In genomic region chr14:92685784-92686355, GRCh38 we compare ENCODE assay signal across 17 cellular contexts.
A peak's percentile ranks its signal among the peaks of the same experiment; 100 is the strongest.
DNase-seq lines count a peak whose midpoint lies in the region; ATAC-seq, FAIRE-seq and TF ChIP-seq lines count a peak whose summit lies in the region.
"Had no signal": no experiment of that assay in that cellular context is flagged by ENCODE, and none has a peak within 500 bp of the region (broad histone marks: within the 10 kb centered on the region; RNA-seq: fewer than 3 reads in every experiment).

No MANE protein-coding gene starts in this region.

- H3K4me3 Mint-ChIP-seq in activated naive CD4-positive, alpha-beta T cell treated with anti-CD3 and anti-CD28 coated beads, Interleukin-2, amount 50 U/mL, for 24 hours: no peak overlapping the region
- no peak overlapping the region for H3K4me3 Mint-ChIP-seq in activated T-helper 1 cell treated with anti-CD3 and anti-CD28 coated beads, Interleukin-12 subunit alpha, Interleukin-12 subunit beta, Interleukin-2, Interleukin-4 antibody, amounts not matched to agents 30 ng/mL and 10 ng/mL and 1 ng/mL, durations not matched to agents 14 hours and 24 hours and 36 hours
- H3K4me3 Mint-ChIP-seq in neural progenitor cell: no peak overlapping the region
- H3K4me3 Mint-ChIP-seq: CD14-positive monocyte had no signal

- DNase-seq in activated naive CD4-positive, alpha-beta T cell treated with anti-CD3 and anti-CD28 coated beads, Interleukin-2, amount 50 U/mL, for 16 hours: no peak
- no peak for DNase-seq in activated T-helper 1 cell treated with anti-CD3 and anti-CD28 coated beads, Interleukin-12 subunit alpha, Interleukin-12 subunit beta, Interleukin-2, Interleukin-4 antibody, amounts not matched to agents 30 ng/mL and 10 ng/mL and 1 ng/mL, durations not matched to agents 14 hours and 24 hours and 36 hours (ENCODE audit: low spot score)
- DNase-seq in upper lobe of right lung (peak; percentile 39), dedifferentiated amniotic fluid mesenchymal stem cell (ENCODE audit: extremely low spot score) (no peak), neural progenitor cell (ENCODE audit: low spot score) (no peak), HTR-8/SVneo (ENCODE audit: insufficient read length, low spot score) (no peak)
- DNase-seq: Calu3, IMR-90, NCI-H1417 treated with DMSO at 0.1 percent for 48 hours, NCI-H2029, NCI-H2171 treated with DMSO at 0.1 percent for 48 hours, NCI-H774 had no signal

- H3K9ac ChIP-seq in muscle layer of colon (ENCODE audit: low read length) (no peak overlapping the region), neural progenitor cell (no peak overlapping the region)

- peak overlapping the region; percentile 73 for H3K27ac ChIP-seq in muscle layer of colon (ENCODE audit: low read depth, low read length)
- H3K27ac ChIP-seq in upper lobe of right lung: no peak overlapping the region
- H3K27ac ChIP-seq in neural progenitor cell: no peak overlapping the region

- no peaks in the 10 kb centered on the region for H3K9me3 Mint-ChIP-seq in activated naive CD4-positive, alpha-beta T cell treated with anti-CD3 and anti-CD28 coated beads, Interleukin-2, amount 50 U/mL, for 24 hours
- H3K9me3 Mint-ChIP-seq in activated T-helper 1 cell treated with anti-CD3 and anti-CD28 coated beads, Interleukin-12 subunit alpha, Interleukin-12 subunit beta, Interleukin-2, Interleukin-4 antibody, amounts not matched to agents 30 ng/mL and 10 ng/mL and 1 ng/mL, durations not matched to agents 14 hours and 24 hours and 36 hours: no peaks in the 10 kb centered on the region
- H3K9me3 Mint-ChIP-seq in neural progenitor cell: no peaks in the 10 kb centered on the region

- ATAC-seq in upper lobe of right lung: no peak

- no peaks in the 10 kb centered on the region for H3F3A ChIP-seq in neural progenitor cell (ENCODE audit: low read depth)

- H3K4me1 Mint-ChIP-seq in activated naive CD4-positive, alpha-beta T cell treated with anti-CD3 and anti-CD28 coated beads, Interleukin-2, amount 50 U/mL, for 24 hours: peaks cover 10% of the 10 kb centered on the region
- peaks cover 7% of the 10 kb centered on the region for H3K4me1 Mint-ChIP-seq in activated T-helper 1 cell treated with anti-CD3 and anti-CD28 coated beads, Interleukin-12 subunit alpha, Interleukin-12 subunit beta, Interleukin-2, Interleukin-4 antibody, amounts not matched to agents 30 ng/mL and 10 ng/mL and 1 ng/mL, durations not matched to agents 14 hours and 24 hours and 36 hours (ENCODE audit: low read depth)
- peaks cover 3% of the 10 kb centered on the region for H3K4me1 Mint-ChIP-seq in neural progenitor cell

- H3K27me3 Mint-ChIP-seq in activated naive CD4-positive, alpha-beta T cell treated with anti-CD3 and anti-CD28 coated beads, Interleukin-2, amount 50 U/mL, for 24 hours: no peaks in the 10 kb centered on the region
- H3K27me3 Mint-ChIP-seq in activated T-helper 1 cell treated with anti-CD3 and anti-CD28 coated beads, Interleukin-12 subunit alpha, Interleukin-12 subunit beta, Interleukin-2, Interleukin-4 antibody, amounts not matched to agents 30 ng/mL and 10 ng/mL and 1 ng/mL, durations not matched to agents 14 hours and 24 hours and 36 hours (ENCODE audit: insufficient read depth): no peaks in the 10 kb centered on the region
- H3K27me3 Mint-ChIP-seq in neural progenitor cell (ENCODE audit: insufficient read depth, low read depth): peaks cover 9% of the 10 kb centered on the region

- H3K4me3 ChIP-seq in muscle layer of colon (ENCODE audit: low read depth in 1 of 2, low read length in 2 of 2) (no peak overlapping the region), upper lobe of right lung (no peak overlapping the region), neural progenitor cell (no peak overlapping the region)
- H3K4me3 ChIP-seq: HAP-1 had no signal

- H3K4me2 ChIP-seq in neural progenitor cell: no peak overlapping the region

- H3K27ac Mint-ChIP-seq in activated naive CD4-positive, alpha-beta T cell treated with anti-CD3 and anti-CD28 coated beads, Interleukin-2, amount 50 U/mL, for 24 hours: peak overlapping the region; percentile 41
- H3K27ac Mint-ChIP-seq in activated T-helper 1 cell treated with anti-CD3 and anti-CD28 coated beads, Interleukin-12 subunit alpha, Interleukin-12 subunit beta, Interleukin-2, Interleukin-4 antibody, amounts not matched to agents 30 ng/mL and 10 ng/mL and 1 ng/mL, durations not matched to agents 14 hours and 24 hours and 36 hours: peak overlapping the region; percentile 29
- no peak overlapping the region for H3K27ac Mint-ChIP-seq in neural progenitor cell

- H3K9me3 ChIP-seq in muscle layer of colon (ENCODE audit: low read length) (no peaks in the 10 kb centered on the region), upper lobe of right lung (no peaks in the 10 kb centered on the region), neural progenitor cell (ENCODE audit: low read depth) (no peaks in the 10 kb centered on the region)
- H3K9me3 ChIP-seq: HAP-1 had no signal

- TF ChIP-seq CTCF in upper lobe of right lung (IDR thresholded peaks at IDR 0.05): no peak
- no peak for TF ChIP-seq CTCF in neural progenitor cell (IDR thresholded peaks at IDR 0.05)

- peaks cover 19% of the 10 kb centered on the region for H3K36me3 ChIP-seq in muscle layer of colon (ENCODE audit: insufficient read depth, low read length)
- H3K36me3 ChIP-seq in upper lobe of right lung: peaks cover 48% of the 10 kb centered on the region
- H3K36me3 ChIP-seq in neural progenitor cell: no peaks in the 10 kb centered on the region
- H3K36me3 ChIP-seq: HAP-1 had no signal

- no peaks in the 10 kb centered on the region for H4K20me1 ChIP-seq in neural progenitor cell (ENCODE audit: low read depth)

- H2AFZ ChIP-seq in neural progenitor cell (replicated peaks): no peak overlapping the region

- H3K79me2 ChIP-seq in neural progenitor cell (ENCODE audit: low read depth): no peaks in the 10 kb centered on the region

- no peaks in the 10 kb centered on the region for H3K27me3 ChIP-seq in muscle layer of colon (ENCODE audit: control insufficient read depth in 1 of 2, insufficient read depth in 2 of 2, low read length in 2 of 2)
- no peaks in the 10 kb centered on the region for H3K27me3 ChIP-seq in upper lobe of right lung
- H3K27me3 ChIP-seq in neural progenitor cell: peaks cover 37% of the 10 kb centered on the region

- no peak for FAIRE-seq in HTR-8/SVneo (lab: Jason Lieb, UNC)
- FAIRE-seq: A204.1 had no signal

- intact Hi-C loops in activated T-helper 1 cell treated with anti-CD3 and anti-CD28 coated beads, Interleukin-12 subunit alpha, Interleukin-12 subunit beta, Interleukin-2, Interleukin-4 antibody, amounts not matched to agents 30 ng/mL and 10 ng/mL and 1 ng/mL, durations not matched to agents 14 hours and 24 hours and 36 hours (cut with micrococcal nuclease): loop anchor here (1.0 to 10.0 kb wide), 3 partner anchors 29 to 521 kb away; no protein-coding TSS in a partner anchor
- intact Hi-C loops in upper lobe of right lung (cut with DNase I): no loop called here

- H3K4me1 ChIP-seq in muscle layer of colon (ENCODE audit: insufficient read depth, low read length) (peaks cover 12% of the 10 kb centered on the region), upper lobe of right lung (peaks cover 6% of the 10 kb centered on the region), neural progenitor cell (peaks cover 6% of the 10 kb centered on the region)
- H3K4me1 ChIP-seq: HAP-1 had no signal

- H3K36me3 Mint-ChIP-seq in activated naive CD4-positive, alpha-beta T cell treated with anti-CD3 and anti-CD28 coated beads, Interleukin-2, amount 50 U/mL, for 24 hours: peaks cover 3% of the 10 kb centered on the region
- H3K36me3 Mint-ChIP-seq in activated T-helper 1 cell treated with anti-CD3 and anti-CD28 coated beads, Interleukin-12 subunit alpha, Interleukin-12 subunit beta, Interleukin-2, Interleukin-4 antibody, amounts not matched to agents 30 ng/mL and 10 ng/mL and 1 ng/mL, durations not matched to agents 14 hours and 24 hours and 36 hours (ENCODE audit: low read depth): peaks cover 17% of the 10 kb centered on the region
- no peaks in the 10 kb centered on the region for H3K36me3 Mint-ChIP-seq in neural progenitor cell
